In the genomic region with DNA sequence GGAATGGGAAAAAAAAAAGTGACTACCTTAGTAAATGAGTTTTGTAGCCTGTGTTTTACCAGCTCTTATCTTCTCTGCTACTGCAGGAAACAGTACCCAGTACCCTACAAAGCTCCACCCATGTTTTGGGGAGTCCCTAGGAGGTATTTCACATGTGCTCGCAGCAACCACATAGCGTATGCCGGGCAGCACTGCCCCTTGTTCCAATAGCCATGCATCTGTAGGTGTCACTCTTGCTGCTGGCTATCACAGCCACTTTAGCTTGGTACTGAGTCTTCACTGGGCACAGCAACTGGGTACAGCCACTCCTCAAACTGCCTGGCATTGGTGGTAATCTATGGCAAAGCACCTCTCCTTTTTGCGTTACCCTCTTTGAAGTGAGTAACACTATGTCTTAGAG, we compare ENCODE assay signal across 10 cellular contexts. TPM values are rescaled to one million over a fixed set of nuclear protein-coding genes. Genes with fewer than 3 reads are reported as not detected.
DNase-seq lines count a peak whose midpoint lies in the region; ATAC-seq, FAIRE-seq and TF ChIP-seq lines count a peak whose summit lies in the region.
"Had no signal": no experiment of that assay in that cellular context is flagged by ENCODE, and none has a peak within 500 bp of the region (broad histone marks: within the 10 kb centered on the region; RNA-seq: fewer than 3 reads in every experiment).

No MANE protein-coding gene starts in this region.

- DNase-seq in CD4-positive, CD25-positive, alpha-beta regulatory T cell = peak in 2 of 3 donors; percentile 2 to 77
- DNase-seq in H7 (peak; percentile 46), HepG2 (ENCODE audit: low spot score) (no peak), H54 (ENCODE audit: insufficient read length, low spot score) (no peak), cerebellar cortex (ENCODE audit: low spot score) (no peak), OCI-M2 (lab: John Stamatoyannopoulos, UW; ENCODE audit: unreplicated experiment) (no peak)
- DNase-seq in T-helper 2 cell treated with Interferon-gamma antibody and Interleukin-4, amounts not matched to agents 5 μg/mL and 100 μg/mL, for 36 hours (ENCODE audit: low spot score) = peak; percentile 36
- DNase-seq: NCI-H226 had no signal

- ATAC-seq in CD4-positive, CD25-positive, alpha-beta regulatory T cell (ENCODE audit: low read depth in 2 of 2) = no peak
- ATAC-seq in HepG2 (no peak), HG03354 (IDR thresholded peaks at IDR 0.05; ENCODE audit: poor library complexity, severe bottlenecking, unreplicated experiment) (no peak)

- in situ Hi-C loops in HepG2 (cut with HindIII; ENCODE audit: extremely low pct_ligation_motif_present, low pct_unique_long_range_greater_than_20kb) = no loop called here

- H3K27me3 Mint-ChIP-seq in CD4-positive, CD25-positive, alpha-beta regulatory T cell = peaks cover 15% of the 10 kb centered on the region
- peaks cover 30% of the 10 kb centered on the region for H3K27me3 Mint-ChIP-seq in T-helper 2 cell treated with Interferon-gamma antibody and Interleukin-4, amounts not matched to agents 5 μg/mL and 100 μg/mL, for 36 hours (ENCODE audit: low read depth)

- peaks cover 26 to 48% (median 37%) of the 10 kb centered on the region in 4 donors for H3K4me1 Mint-ChIP-seq in CD4-positive, CD25-positive, alpha-beta regulatory T cell
- H3K4me1 Mint-ChIP-seq in T-helper 2 cell treated with Interferon-gamma antibody and Interleukin-4, amounts not matched to agents 5 μg/mL and 100 μg/mL, for 36 hours (ENCODE audit: low read depth) = peaks cover 30% of the 10 kb centered on the region

- 45% methylated on average over 4 of the region's 4 CpGs for WGBS in HepG2 (ENCODE audit: low lambda C conversion rate)

- TF ChIP-seq CTCF in HepG2 (CRISPR knock-in tag; IDR thresholded peaks at IDR 0.05) = peak; percentile 61

- H3K4me3 ChIP-seq in CD4-positive, CD25-positive, alpha-beta regulatory T cell (ENCODE audit: low read depth, low read length) = peak overlapping the region; percentile 27
- no peak overlapping the region for H3K4me3 ChIP-seq in H7 (ENCODE audit: insufficient read depth, low read depth, low read length)
- no peak overlapping the region for H3K4me3 ChIP-seq in HepG2 (replicated peaks in 1 of 3; ENCODE audit: insufficient read depth in 1 of 3, low read depth in 2 of 3, low read length in 3 of 3)

- peak overlapping the region in 2 of 3 donors; percentile 61 to 79 for H3K27ac Mint-ChIP-seq in CD4-positive, CD25-positive, alpha-beta regulatory T cell
- H3K27ac Mint-ChIP-seq in T-helper 2 cell treated with Interferon-gamma antibody and Interleukin-4, amounts not matched to agents 5 μg/mL and 100 μg/mL, for 36 hours = peak overlapping the region; percentile 5

- no peaks in the 10 kb centered on the region for H4K20me1 ChIP-seq in HepG2 (ENCODE audit: insufficient read depth, low read length)

- TF ChIP-seq RAD21 in HepG2 (CRISPR knock-in tag; IDR thresholded peaks at IDR 0.05) = no peak

- intact Hi-C loops in HepG2 (cut with micrococcal nuclease; ENCODE audit: unreplicated experiment) = loop anchor here (10.0 kb wide), 1 partner anchor 331 kb away; no protein-coding TSS in a partner anchor

- no peak for TF ChIP-seq EP300 in HepG2 (IDR thresholded peaks at IDR 0.05; ENCODE audit: low read depth in 2 of 2, low read length in 2 of 2)
- TF ChIP-seq EP300 in HepG2 (CRISPR knock-in tag; IDR thresholded peaks at IDR 0.05; ENCODE audit: borderline replicate concordance) = no peak

- POLR2A ChIA-PET in HepG2 (lab: Yijun Ruan, JAX) = no interaction called here

- no peaks in the 10 kb centered on the region for H3K79me2 ChIP-seq in HepG2 (ENCODE audit: insufficient read depth, low read length)

- no peaks in the 10 kb centered on the region for H3K9me3 ChIP-seq in CD4-positive, CD25-positive, alpha-beta regulatory T cell (ENCODE audit: control insufficient read depth in 2 of 2, low read length in 2 of 2)
- no peaks in the 10 kb centered on the region for H3K9me3 ChIP-seq in HepG2 (ENCODE audit: low read length)

- H3K27me3 ChIP-seq in CD4-positive, CD25-positive, alpha-beta regulatory T cell (ENCODE audit: control insufficient read depth, insufficient read depth, low read length) = peaks cover 6% of the 10 kb centered on the region
- H3K27me3 ChIP-seq in H7 (ENCODE audit: control insufficient read depth, insufficient read depth, low read length) (no peaks in the 10 kb centered on the region), HepG2 (ENCODE audit: control insufficient read depth in 1 of 2, insufficient read depth in 2 of 2, low read length in 2 of 2) (no peaks in the 10 kb centered on the region; a peak in 1 of 5 replicates)

- peaks cover 33% of the 10 kb centered on the region for H3K4me1 ChIP-seq in CD4-positive, CD25-positive, alpha-beta regulatory T cell (ENCODE audit: control insufficient read depth, insufficient read depth, low read length, poor library complexity, severe bottlenecking)
- peaks cover 46% of the 10 kb centered on the region for H3K4me1 ChIP-seq in HepG2 (ENCODE audit: insufficient read depth, low read length)

- peaks cover 6% of the 10 kb centered on the region for H3K36me3 ChIP-seq in CD4-positive, CD25-positive, alpha-beta regulatory T cell (ENCODE audit: control insufficient read depth, insufficient read depth, low read length)
- H3K36me3 ChIP-seq in H7 (replicated peaks; ENCODE audit: control insufficient read depth, insufficient read depth, low read length) = no peaks in the 10 kb centered on the region
- no peaks in the 10 kb centered on the region for H3K36me3 ChIP-seq in HepG2 (replicated peaks in 1 of 2; ENCODE audit: control insufficient read depth in 1 of 2, insufficient read depth in 2 of 2, low read length in 2 of 2)

- no peak overlapping the region for H2AFZ ChIP-seq in HepG2 (ENCODE audit: low read length)

- H3K4me2 ChIP-seq in HepG2 (ENCODE audit: low read depth, low read length) = no peak overlapping the region

- no peak overlapping the region for H3K9ac ChIP-seq in HepG2 (ENCODE audit: insufficient read depth, low read depth, low read length)

- CTCF ChIA-PET in HepG2 (lab: Yijun Ruan, JAX; ENCODE audit: low intra/inter-chr PET ratio, low total read pairs) = no interaction called here

- H3K27ac ChIP-seq in CD4-positive, CD25-positive, alpha-beta regulatory T cell (ENCODE audit: insufficient read depth, low read length, poor library complexity, severe bottlenecking) = no peak overlapping the region
- no peak overlapping the region for H3K27ac ChIP-seq in HepG2 (ENCODE audit: extremely low read length, insufficient read depth, low read length)

- H3K9me3 Mint-ChIP-seq in CD4-positive, CD25-positive, alpha-beta regulatory T cell = no peaks in the 10 kb centered on the region
- no peaks in the 10 kb centered on the region for H3K9me3 Mint-ChIP-seq in T-helper 2 cell treated with Interferon-gamma antibody and Interleukin-4, amounts not matched to agents 5 μg/mL and 100 μg/mL, for 36 hours

- FAIRE-seq in HepG2 (lab: Jason Lieb, UNC) = no peak
- FAIRE-seq in H54 (lab: Jason Lieb, UNC) = no peak
- FAIRE-seq: keratinocyte had no signal

- no peak for TF ChIP-seq POLR2A in HepG2 (IDR thresholded peaks at IDR 0.05; ENCODE audit: insufficient read depth in 1 of 2, low read depth in 2 of 2, low read length in 2 of 2)
- TF ChIP-seq POLR2A in H54 (IDR thresholded peaks at IDR 0.05; ENCODE audit: low read depth, low read length) = no peak

- BruUV-seq in HepG2 (replicated peaks; lab: Mats Ljungman, UMichigan) = no TSS peak

- peak overlapping the region; percentile 57 to 91 (median 70) for H3K4me3 Mint-ChIP-seq in CD4-positive, CD25-positive, alpha-beta regulatory T cell
- H3K4me3 Mint-ChIP-seq in T-helper 2 cell treated with Interferon-gamma antibody and Interleukin-4, amounts not matched to agents 5 μg/mL and 100 μg/mL, for 36 hours = peak overlapping the region; percentile 19

- H3K36me3 Mint-ChIP-seq in CD4-positive, CD25-positive, alpha-beta regulatory T cell = peaks cover 7% of the 10 kb centered on the region
- peaks cover 1% of the 10 kb centered on the region for H3K36me3 Mint-ChIP-seq in T-helper 2 cell treated with Interferon-gamma antibody and Interleukin-4, amounts not matched to agents 5 μg/mL and 100 μg/mL, for 36 hours (ENCODE audit: low read depth)

TF ChIP-seq in HepG2, 621 proteins besides CTCF, POLR2A, EP300 and RAD21 (continues in another document):
- TF ChIP-seq ZNF567 (CRISPR knock-in tag; IDR thresholded peaks at IDR 0.05; ENCODE audit: borderline replicate concordance) (no peak), STAG1 (CRISPR knock-in tag; IDR thresholded peaks at IDR 0.05) (peak; percentile 50)

RNA-seq across cellular contexts. Expression of gene MDM1, which starts 2.0 kb away (rescaled TPM):
- total RNA-seq in CD4-positive, CD25-positive, alpha-beta regulatory T cell = 21.2 TPM
- 10 to 100 TPM; 13.4 to 21.1 (median 15.5) TPM for polyA plus RNA-seq in CD4-positive, CD25-positive, alpha-beta regulatory T cell
- 7.6 and 14.2 TPM in 2 replicates for total RNA-seq in H7 (2014; rRNA removed; shearing (Covaris generic))
- total RNA-seq in HepG2 (2016; rRNA removed; fragmentation: Illumina TruSeq; extraction: Trizol) = 13.0 and 15.2 TPM in 2 replicates
- total RNA-seq in HepG2 (2016; cell fraction: cytosol; rRNA removed; fragmentation: Illumina TruSeq; extraction: Trizol; ENCODE audit: low read depth) = 3.3 and 3.6 TPM in 2 replicates
- 14.5 and 16.2 TPM in 2 replicates for total RNA-seq in HepG2 (2016; cell fraction: insoluble cytoplasmic fraction; rRNA removed; fragmentation: Illumina TruSeq; extraction: Trizol)
- total RNA-seq in HepG2 (2016; cell fraction: membrane; rRNA removed; fragmentation: Illumina TruSeq; extraction: Trizol) = 3.5 and 4.6 TPM in 2 replicates
- total RNA-seq in HepG2 (2016; cell fraction: nucleus; rRNA removed; fragmentation: Illumina TruSeq; extraction: Trizol) = 31.5 and 36.8 TPM in 2 replicates
- 3.6 and 4.6 TPM in 2 replicates for polyA plus RNA-seq in HepG2 (2011; rRNA removed)
- 1.0 and 1.5 TPM in 2 replicates for polyA plus RNA-seq in HepG2 (2011; cell fraction: cytosol; rRNA removed)
- 7.7 and 9.1 TPM in 2 replicates for polyA plus RNA-seq in HepG2 (2011; cell fraction: nucleus; rRNA removed)
- polyA plus RNA-seq in HepG2 (2012) = 3.2 and 5.0 TPM in 2 replicates
- 0.46 and 0.75 TPM in 2 replicates for polyA plus RNA-seq in HepG2 (2016; cell fraction: cytosol; fragmentation: Illumina TruSeq; extraction: Trizol; ENCODE audit: low read depth)
- 8.5 and 11.4 TPM in 2 replicates for polyA plus RNA-seq in HepG2 (2016; cell fraction: insoluble cytoplasmic fraction; fragmentation: Illumina TruSeq; extraction: Trizol; ENCODE audit: low read depth)
- polyA plus RNA-seq in HepG2 (2016; cell fraction: membrane; fragmentation: Illumina TruSeq; extraction: Trizol; ENCODE audit: low read depth) = 2.0 and 2.5 TPM in 2 replicates
- 34.8 and 39.2 TPM in 2 replicates for polyA plus RNA-seq in HepG2 (2016; cell fraction: nucleus; fragmentation: Illumina TruSeq; extraction: Trizol; ENCODE audit: insufficient read depth, low read depth)
- 0.56 and 3.5 TPM in 2 replicates for polyA minus RNA-seq in HepG2 (2011; rRNA and poly(A)+ RNA removed; ENCODE audit: low replicate concordance)
- polyA minus RNA-seq in HepG2 (2011; cell fraction: cytosol; rRNA and poly(A)+ RNA removed) = 0.99 and 3.7 TPM in 2 replicates
- polyA minus RNA-seq in HepG2 (2011; cell fraction: nucleus; rRNA and poly(A)+ RNA removed) = 17.5 and 21.4 TPM in 2 replicates

Comparison
In these comparisons a context has a peak if more than half of its experiments do, and no peak if none do; other contexts are left out.
1. DNase-seq: peak in CD4-positive, CD25-positive, alpha-beta regulatory T cell (2 of 3), H7 (single experiment) and T-helper 2 cell treated with Interferon-gamma antibody and Interleukin-4, amounts not matched to agents 5 μg/mL and 100 μg/mL, for 36 hours (single experiment); none in HepG2 (single experiment), H54 (single experiment), cerebellar cortex (single experiment) and OCI-M2 (single experiment).